ENCODE assay signal across 16 cellular contexts in the genomic region with DNA sequence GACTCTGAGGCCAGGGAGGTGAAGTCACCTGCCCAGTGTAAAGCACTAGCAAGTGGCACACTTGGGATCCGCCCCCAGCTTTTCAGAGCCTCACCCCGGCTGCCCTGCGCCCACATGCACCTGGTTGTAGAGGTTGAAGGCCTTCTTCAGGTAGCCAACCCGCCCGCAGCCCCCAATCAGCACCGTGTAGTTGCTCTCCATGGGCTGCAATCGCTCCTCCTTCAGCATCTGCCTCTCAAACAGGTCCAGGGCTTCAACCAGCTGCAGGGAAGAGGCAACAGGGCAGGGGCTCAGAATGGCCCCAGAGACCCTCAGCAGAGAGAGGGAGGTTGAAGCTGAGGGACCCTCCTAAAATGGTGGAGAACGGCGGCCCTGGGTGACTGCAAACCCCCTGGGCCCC. TPM values are rescaled to one million over a fixed set of nuclear protein-coding genes. Genes with fewer than 3 reads are reported as not detected.
DNase-seq lines count a peak whose midpoint lies in the region; ATAC-seq lines count a peak whose summit lies in the region.
"Had no signal": no experiment of that assay in that cellular context is flagged by ENCODE, and none has a peak within 500 bp of the region (broad histone marks: within the 10 kb centered on the region; RNA-seq: fewer than 3 reads in every experiment).

No MANE protein-coding gene starts in this region.

- H3K4ac ChIP-seq in trophoblast cell (ENCODE audit: low read depth, low read length): no peak overlapping the region

- no peak overlapping the region for H3K23ac ChIP-seq in trophoblast cell (ENCODE audit: low read length)

- peak overlapping the region; percentile 25 for H3K18ac ChIP-seq in trophoblast cell (ENCODE audit: low read length)

- no peak overlapping the region for H2BK120ac ChIP-seq in trophoblast cell (ENCODE audit: insufficient read depth, low read length, poor library complexity)

- DNase-seq in activated T-cell treated with anti-CD3 and anti-CD28 coated beads, Interleukin-2, amount 50 U/mL, for 24 hours: no peak
- DNase-seq in activated T-cell treated with anti-CD3 and anti-CD28 coated beads, Interleukin-2, amount 50 U/mL, for 1 hour: no peak
- DNase-seq in epithelial cell of prostate (ENCODE audit: low read depth, low spot score) (no peak), trophoblast cell (no peak), Ammon's horn (ENCODE audit: low spot score) (no peak)
- DNase-seq: 8988T; AML-193; Calu3; CD4-positive, CD25-positive, alpha-beta regulatory T cell; DMS 273 treated with DMSO at 0.1 percent for 48 hours; DMS79; GOT3; H9 had no signal

- peak overlapping the region; percentile 8 for H4K91ac ChIP-seq in trophoblast cell (ENCODE audit: low read depth, low read length)

- H3K36me3 ChIP-seq in trophoblast cell (ENCODE audit: control insufficient read depth in 1 of 2, insufficient read depth in 2 of 2, low read length in 2 of 2): peaks cover 49 to 57% of the 10 kb centered on the region in 2 experiments

- H3K4me2 ChIP-seq in trophoblast cell (ENCODE audit: low read length): no peak overlapping the region
- H3K4me2 ChIP-seq: BLaER1 treated with 17β-estradiol and CSF1 and Interleukin-3, amounts not matched to agents 10 nM and 100 nM had no signal

- H3K79me2 ChIP-seq in trophoblast cell (ENCODE audit: control insufficient read depth, insufficient read depth, low read length, poor library complexity): peaks cover 7% of the 10 kb centered on the region

- no peak overlapping the region for H3K4me3 Mint-ChIP-seq in activated T-cell treated with anti-CD3 and anti-CD28 coated beads, Interleukin-2, amount 50 U/mL, for 24 hours
- H3K4me3 Mint-ChIP-seq: H9 had no signal

- peak overlapping the region; percentile 35 for H2AK5ac ChIP-seq in trophoblast cell (ENCODE audit: low read length)

- H3K36me3 Mint-ChIP-seq in activated T-cell treated with anti-CD3 and anti-CD28 coated beads, Interleukin-2, amount 50 U/mL, for 24 hours (ENCODE audit: low read depth): peaks cover 73% of the 10 kb centered on the region

- no peak overlapping the region for H2BK5ac ChIP-seq in trophoblast cell (ENCODE audit: low read depth, low read length, poor library complexity)

- peaks cover 24% of the 10 kb centered on the region for H3K4me1 Mint-ChIP-seq in activated T-cell treated with anti-CD3 and anti-CD28 coated beads, Interleukin-2, amount 50 U/mL, for 24 hours (ENCODE audit: low read depth)

- H3K27ac ChIP-seq in epithelial cell of prostate (peak overlapping the region; percentile 87), trophoblast cell (ENCODE audit: low read depth, low read length) (peak overlapping the region; percentile 11)
- H3K27ac ChIP-seq: BLaER1 treated with 17β-estradiol and CSF1 and Interleukin-3, amounts not matched to agents 10 nM and 100 nM had no signal

- no peaks in the 10 kb centered on the region for H3K27me3 Mint-ChIP-seq in activated T-cell treated with anti-CD3 and anti-CD28 coated beads, Interleukin-2, amount 50 U/mL, for 24 hours
- H3K27me3 Mint-ChIP-seq: CD4-positive, CD25-positive, alpha-beta regulatory T cell had no signal

- H4K12ac ChIP-seq in trophoblast cell (ENCODE audit: low read depth, low read length): no peak overlapping the region

- peaks cover 2% of the 10 kb centered on the region for H3K79me1 ChIP-seq in trophoblast cell (ENCODE audit: low read length)

- peaks cover 18 to 31% of the 10 kb centered on the region in 2 experiments for H3K4me1 ChIP-seq in trophoblast cell (ENCODE audit: control insufficient read depth in 1 of 2, insufficient read depth in 2 of 2, low read length in 2 of 2)

- no peak overlapping the region for H2BK12ac ChIP-seq in trophoblast cell (ENCODE audit: low read length)

- peak overlapping the region; percentile 19 for H3K27ac Mint-ChIP-seq in activated T-cell treated with anti-CD3 and anti-CD28 coated beads, Interleukin-2, amount 50 U/mL, for 24 hours
- H3K27ac Mint-ChIP-seq: H9 had no signal

- no peak overlapping the region for H3K14ac ChIP-seq in trophoblast cell (ENCODE audit: low read length)

- no peak overlapping the region for H3K9ac ChIP-seq in trophoblast cell (ENCODE audit: low read length)

- H3K9me3 Mint-ChIP-seq in activated T-cell treated with anti-CD3 and anti-CD28 coated beads, Interleukin-2, amount 50 U/mL, for 24 hours: no peaks in the 10 kb centered on the region
- H3K9me3 Mint-ChIP-seq: CD4-positive, CD25-positive, alpha-beta regulatory T cell; H9 had no signal

- H3K4me3 ChIP-seq in trophoblast cell (ENCODE audit: low read depth, low read length): no peak overlapping the region
- H3K4me3 ChIP-seq: BLaER1 treated with 17β-estradiol and CSF1 and Interleukin-3, amounts not matched to agents 10 nM and 100 nM had no signal

- H2AFZ ChIP-seq in trophoblast cell (ENCODE audit: insufficient read depth, low read length, poor library complexity): no peak overlapping the region

- WGBS in trophoblast cell (ENCODE audit: extremely low coverage, insufficient coverage, insufficient read length): no CpG with 5 or more reads among the region's 9 CpGs

- no peak overlapping the region for H4K8ac ChIP-seq in trophoblast cell (ENCODE audit: low read depth, low read length)

- ATAC-seq in HG03139 (IDR thresholded peaks at IDR 0.05; ENCODE audit: unreplicated experiment) (no peak), HG02884 (IDR thresholded peaks at IDR 0.05; ENCODE audit: unreplicated experiment) (no peak)

- H3K9me3 ChIP-seq in trophoblast cell (ENCODE audit: insufficient read depth, low read depth, low read length): no peaks in the 10 kb centered on the region
- H3K9me3 ChIP-seq: BLaER1 treated with 17β-estradiol and CSF1 and Interleukin-3, amounts not matched to agents 10 nM and 100 nM had no signal

- no peaks in the 10 kb centered on the region for H3K27me3 ChIP-seq in trophoblast cell (ENCODE audit: insufficient read depth, low read length)
- H3K27me3 ChIP-seq: BLaER1 treated with 17β-estradiol and CSF1 and Interleukin-3, amounts not matched to agents 10 nM and 100 nM had no signal

RNA-seq across cellular contexts. Expression of a gene that starts 5.4 kb away (rescaled TPM):
- 3.7 and 4.0 TPM in 2 replicates for polyA plus RNA-seq in trophoblast cell (2013)

RNA-seq across cellular contexts. Expression of a gene that starts 5.6 kb away (rescaled TPM):
- 61.2 and 66.0 TPM in 2 replicates for polyA plus RNA-seq in trophoblast cell (2013)

RNA-seq across cellular contexts. Expression of a gene that starts 24.4 kb away (rescaled TPM):
- polyA plus RNA-seq in trophoblast cell (2013): 126 and 130 TPM in 2 replicates

RNA-seq across cellular contexts. Expression of a gene that starts 24.8 kb away (rescaled TPM):
- polyA plus RNA-seq in trophoblast cell (2013): 102 and 109 TPM in 2 replicates

RNA-seq across cellular contexts. Expression of a gene that starts 32.8 kb away (rescaled TPM):
- polyA plus RNA-seq in trophoblast cell (2013): 482 and 489 TPM in 2 replicates
